32 cellular contexts compared by ENCODE assay signal in genomic region chr2:128386066-128386465, GRCh38.
DNase-seq lines count a peak whose midpoint lies in the region; ATAC-seq and TF ChIP-seq lines count a peak whose summit lies in the region.
"Had no signal": no experiment of that assay in that cellular context is flagged by ENCODE, and none has a peak within 500 bp of the region (broad histone marks: within the 10 kb centered on the region; RNA-seq: fewer than 3 reads in every experiment).

No MANE protein-coding gene starts in this region.

- H3K4me2 ChIP-seq in osteoblast (ENCODE audit: insufficient read depth, low read length): no peak overlapping the region

- peaks cover 24% of the 10 kb centered on the region for H3K4me1 Mint-ChIP-seq in chondrocyte (ENCODE audit: low read depth)
- H3K4me1 Mint-ChIP-seq: activated T-helper 17 cell treated with anti-CD3 and anti-CD28 coated beads, Interleukin-2, amount 50 U/mL, for 72 hours had no signal

- no peak overlapping the region for H2AFZ ChIP-seq in osteoblast (ENCODE audit: low read length)

- no peaks in the 10 kb centered on the region for H4K20me1 ChIP-seq in osteoblast (ENCODE audit: insufficient read depth, low read length)

- peak; percentile 50 for DNase-seq in cardiac septum (ENCODE audit: low spot score)
- no peak for DNase-seq in heart right ventricle
- DNase-seq in chondrocyte (ENCODE audit: low spot score): peak; percentile 69
- peak; percentile 49 for DNase-seq in osteoblast (ENCODE audit: insufficient read length, low spot score, missing footprints)
- DNase-seq in substantia nigra (lab: John Stamatoyannopoulos, UW): no peak
- no peak for DNase-seq in stimulated activated CD4-positive, alpha-beta T cell treated with anti-CD3 and anti-CD28 coated beads, Interleukin-2, amount 100 ng/mL, for 48 hours
- DNase-seq: ACHN; activated CD8-positive, alpha-beta T cell treated with anti-CD3 and anti-CD28 coated beads for 36 hours; BE2C; cortex of kidney; effector memory CD4-positive, alpha-beta T cell; EL; immature natural killer cell; NCI-H1436 treated with DMSO at 0.1 percent for 48 hours; NCI-H2107; NCI-H748 treated with DMSO at 0.1 percent for 48 hours; nucleus accumbens; SJCRH30; stimulated activated naive CD4-positive, alpha-beta T cell; SW 1271; testis had no signal

- no peaks in the 10 kb centered on the region for H3K36me3 Mint-ChIP-seq in chondrocyte (ENCODE audit: low read depth)
- H3K36me3 Mint-ChIP-seq: activated naive CD8-positive, alpha-beta T cell; CD8-positive, alpha-beta memory T cell; immature natural killer cell had no signal

- H3K9me3 ChIP-seq in heart right ventricle (no peaks in the 10 kb centered on the region), osteoblast (ENCODE audit: low read depth, low read length) (no peaks in the 10 kb centered on the region)
- H3K9me3 ChIP-seq: ascending aorta, BE2C, HAP-1, Peyer's patch, psoas muscle, SJCRH30, testis, uterus had no signal

- TF ChIP-seq CTCF in heart right ventricle (IDR thresholded peaks at IDR 0.05) (no peak), chondrocyte (IDR thresholded peaks at IDR 0.05) (no peak), osteoblast (IDR thresholded peaks at IDR 0.05; ENCODE audit: extremely low read depth, low read depth, low read length) (no peak)

- H3K27me3 Mint-ChIP-seq in chondrocyte (ENCODE audit: low read depth): no peaks in the 10 kb centered on the region
- H3K27me3 Mint-ChIP-seq: activated naive CD8-positive, alpha-beta T cell; activated T-helper 17 cell treated with anti-CD3 and anti-CD28 coated beads, Interleukin-2, amount 50 U/mL, for 72 hours had no signal

- H3K27ac ChIP-seq in heart right ventricle: no peak overlapping the region
- H3K27ac ChIP-seq in osteoblast (ENCODE audit: low read depth, low read length): no peak overlapping the region
- no peak overlapping the region for H3K27ac ChIP-seq in substantia nigra (ENCODE audit: low read depth, low read length, poor library complexity, severe bottlenecking)
- H3K27ac ChIP-seq: ascending aorta, cardiac muscle cell, epithelial cell of prostate, Peyer's patch, psoas muscle, SJCRH30, testis, uterus had no signal

- no peaks in the 10 kb centered on the region for H3K9me3 Mint-ChIP-seq in chondrocyte (ENCODE audit: low read depth)
- H3K9me3 Mint-ChIP-seq: activated CD8-positive, alpha-beta T cell treated with anti-CD3 and anti-CD28 coated beads for 36 hours; activated T-helper 17 cell treated with anti-CD3 and anti-CD28 coated beads, Interleukin-2, amount 50 U/mL, for 72 hours; CD8-positive, alpha-beta memory T cell; immature natural killer cell had no signal

- H3K4me1 ChIP-seq in heart right ventricle (peaks cover 0 to 12% (median 7%) of the 10 kb centered on the region in 9 donors), osteoblast (ENCODE audit: insufficient read depth, low read length) (no peaks in the 10 kb centered on the region)
- H3K4me1 ChIP-seq: BE2C, Peyer's patch, psoas muscle had no signal

- no peaks in the 10 kb centered on the region for H3K36me3 ChIP-seq in heart right ventricle
- no peaks in the 10 kb centered on the region for H3K36me3 ChIP-seq in osteoblast (ENCODE audit: insufficient read depth, low read length)
- H3K36me3 ChIP-seq: ascending aorta, BE2C, cardiac muscle cell, HAP-1, Peyer's patch, SJCRH30, uterus had no signal

- H3K27me3 ChIP-seq in heart right ventricle (no peaks in the 10 kb centered on the region), osteoblast (ENCODE audit: insufficient read depth, low read length) (no peaks in the 10 kb centered on the region)
- H3K27me3 ChIP-seq: ascending aorta, BE2C, cardiac muscle cell, Peyer's patch, SJCRH30, testis, uterus had no signal

- ATAC-seq in heart right ventricle: no peak
- ATAC-seq in HG03025 (IDR thresholded peaks at IDR 0.05; ENCODE audit: low FRiP score, unreplicated experiment): no peak
- ATAC-seq: activated CD8-positive, alpha-beta T cell treated with anti-CD3 and anti-CD28 coated beads for 36 hours; activated T-helper 17 cell treated with anti-CD3 and anti-CD28 coated beads, Interleukin-2, amount 50 U/mL, for 72 hours; psoas muscle had no signal

- no peak overlapping the region for H3K4me3 Mint-ChIP-seq in chondrocyte (ENCODE audit: unreplicated experiment)
- H3K4me3 Mint-ChIP-seq: activated CD8-positive, alpha-beta T cell treated with anti-CD3 and anti-CD28 coated beads for 36 hours; activated naive CD8-positive, alpha-beta T cell; activated T-helper 17 cell treated with anti-CD3 and anti-CD28 coated beads, Interleukin-2, amount 50 U/mL, for 72 hours; CD8-positive, alpha-beta memory T cell; immature natural killer cell had no signal

- H3K27ac Mint-ChIP-seq in chondrocyte (ENCODE audit: unreplicated experiment): no peak overlapping the region
- H3K27ac Mint-ChIP-seq: activated CD8-positive, alpha-beta T cell treated with anti-CD3 and anti-CD28 coated beads for 36 hours; activated naive CD8-positive, alpha-beta T cell; activated T-helper 17 cell treated with anti-CD3 and anti-CD28 coated beads, Interleukin-2, amount 50 U/mL, for 72 hours; CD8-positive, alpha-beta memory T cell; immature natural killer cell had no signal

- H3K4me3 ChIP-seq in heart right ventricle (no peak overlapping the region), osteoblast (ENCODE audit: insufficient read depth, low read length) (no peak overlapping the region)
- H3K4me3 ChIP-seq: ascending aorta, cardiac muscle cell, HAP-1, Peyer's patch, psoas muscle, SJCRH30, testis, uterus had no signal

- intact Hi-C loops in cardiac septum (cut with DNase I): no loop called here
- intact Hi-C loops in heart right ventricle (cut with DNase I): no loop called here

- 94 to 95% methylated on average over 14 of the region's 14 CpGs for WGBS in heart right ventricle, 2 donors

- no peaks in the 10 kb centered on the region for H3K79me2 ChIP-seq in osteoblast (ENCODE audit: insufficient read depth, low read length)

Comparison
In these comparisons a context has a peak if more than half of its experiments do, and no peak if none do; other contexts are left out.
1. DNase-seq: peak in cardiac septum (single experiment), chondrocyte (single experiment) and osteoblast (single experiment); none in heart right ventricle (0 of 2), substantia nigra (0 of 49) and stimulated activated CD4-positive, alpha-beta T cell treated with anti-CD3 and anti-CD28 coated beads, Interleukin-2, amount 100 ng/mL, for 48 hours (0 of 2).